8 cellular contexts compared by ENCODE assay signal in genomic region chr11:68211546-68211945, GRCh38. TPM values are rescaled to one million over a fixed set of nuclear protein-coding genes. Genes with fewer than 3 reads are reported as not detected.
DNase-seq lines count a peak whose midpoint lies in the region; ATAC-seq and TF ChIP-seq lines count a peak whose summit lies in the region.

No MANE protein-coding gene starts in this region.

- TF ChIP-seq CTCF in BE2C (IDR thresholded peaks at IDR 0.05; ENCODE audit: low read depth, low read length), result no peak
- no peak for TF ChIP-seq CTCF in colonic mucosa (IDR thresholded peaks at IDR 0.05)
- TF ChIP-seq CTCF in natural killer cell (IDR thresholded peaks at IDR 0.05), result no peak

- peak overlapping the region; percentile 86; the same call in 1 of the 2 replicates for H3K9ac ChIP-seq in Karpas-422 (ENCODE audit: low read length)
- peak overlapping the region in 1 of 2 donors; percentile 79 for H3K9ac ChIP-seq in colonic mucosa (ENCODE audit: low read depth in 2 of 2, low read length in 2 of 2)

- no peak for ATAC-seq in natural killer cell
- no peak for ATAC-seq in GM18873 (IDR thresholded peaks at IDR 0.05; ENCODE audit: low FRiP score, unreplicated experiment)

- DNase-seq in BE2C, result no peak
- no peak for DNase-seq in Karpas-422
- peak; percentile 74 for DNase-seq in colonic mucosa
- no peak for DNase-seq in natural killer cell
- DNase-seq in DMS153 (lab: John Stamatoyannopoulos, UW), result no peak
- DNase-seq in HCEC 1CT, result no peak
- no peak for DNase-seq in DMS153 treated with DMSO at 0.1 percent for 48 hours (lab: John Stamatoyannopoulos, UW; ENCODE audit: unreplicated experiment)

- H3K27me3 ChIP-seq in BE2C, result no peaks in the 10 kb centered on the region
- no peaks in the 10 kb centered on the region for H3K27me3 ChIP-seq in Karpas-422 (ENCODE audit: low read length)
- H3K27me3 ChIP-seq in colonic mucosa, result no peaks in the 10 kb centered on the region

- H3K36me3 ChIP-seq in BE2C (no peaks in the 10 kb centered on the region), Karpas-422 (ENCODE audit: insufficient read depth, low read length) (no peaks in the 10 kb centered on the region), colonic mucosa (no peaks in the 10 kb centered on the region)

- H3K9me2 ChIP-seq in Karpas-422 (replicated peaks; ENCODE audit: insufficient read depth, low read length), result no peaks in the 10 kb centered on the region

- H3K4me3 ChIP-seq in BE2C (ENCODE audit: low read depth, low read length) (peak overlapping the region; percentile 96), Karpas-422 (ENCODE audit: low read length) (peak overlapping the region; percentile 85), colonic mucosa (peak overlapping the region; percentile 82)

- H3K4me1 ChIP-seq in BE2C (peaks cover 3% of the 10 kb centered on the region; the same call in 1 of the 2 replicates), Karpas-422 (ENCODE audit: low read length) (peaks cover 28% of the 10 kb centered on the region), colonic mucosa (peaks cover 16% of the 10 kb centered on the region)

- H4K20me1 ChIP-seq in Karpas-422 (ENCODE audit: insufficient read depth, low read depth, low read length), result peaks cover 43% of the 10 kb centered on the region

- H3K36me3 Mint-ChIP-seq in natural killer cell, result no peaks in the 10 kb centered on the region

- H3K9me3 ChIP-seq in BE2C, result no peaks in the 10 kb centered on the region
- H3K9me3 ChIP-seq in Karpas-422 (ENCODE audit: low read length), result no peaks in the 10 kb centered on the region
- H3K9me3 ChIP-seq in colonic mucosa, result no peaks in the 10 kb centered on the region

- H2AFZ ChIP-seq in Karpas-422 (ENCODE audit: low read length), result no peak overlapping the region

- peaks cover 0 to 7% of the 10 kb centered on the region in 2 donors for H3K27me3 Mint-ChIP-seq in natural killer cell (ENCODE audit: low read depth in 2 of 2)

- H3K27ac ChIP-seq in Karpas-422 (ENCODE audit: low read length) (no peak overlapping the region), colonic mucosa (peak overlapping the region; percentile 93)

- peak overlapping the region; percentile 84 for H3K4me2 ChIP-seq in Karpas-422 (ENCODE audit: low read depth, low read length, poor library complexity, severe bottlenecking)

- peak overlapping the region; percentile 94 for H3K4me3 Mint-ChIP-seq in natural killer cell

- peaks cover 60 to 62% of the 10 kb centered on the region in 2 donors for H3K4me1 Mint-ChIP-seq in natural killer cell

- H3K9me3 Mint-ChIP-seq in natural killer cell, result no peaks in the 10 kb centered on the region

- intact Hi-C loops in colonic mucosa (cut with DNase I), result no loop called here
- intact Hi-C loops in natural killer cell (cut with micrococcal nuclease), result no loop called here

- H3K79me2 ChIP-seq in Karpas-422 (ENCODE audit: low read length), result peaks cover 36% of the 10 kb centered on the region

- peak overlapping the region; percentile 85 to 92 for H3K27ac Mint-ChIP-seq in natural killer cell

RNA-seq across cellular contexts. Expression of gene KMT5B, which starts 1.6 kb away (rescaled TPM):
- 42.5 TPM for polyA plus RNA-seq in BE2C (2012; ENCODE audit: insufficient read depth, insufficient read length, low read depth)
- total RNA-seq in Karpas-422 (2014; rRNA removed; shearing (Covaris generic); ENCODE audit: low replicate concordance), result 20.9 and 21.2 TPM in 2 replicates
- total RNA-seq in colonic mucosa (10 to 100 TPM; 42.6 to 59.1 TPM), natural killer cell (10 to 100 TPM; 45.0 to 60.1 (median 55.6) TPM)
